Comparison of ENCODE assay signal across 24 cellular contexts in the genomic region with DNA sequence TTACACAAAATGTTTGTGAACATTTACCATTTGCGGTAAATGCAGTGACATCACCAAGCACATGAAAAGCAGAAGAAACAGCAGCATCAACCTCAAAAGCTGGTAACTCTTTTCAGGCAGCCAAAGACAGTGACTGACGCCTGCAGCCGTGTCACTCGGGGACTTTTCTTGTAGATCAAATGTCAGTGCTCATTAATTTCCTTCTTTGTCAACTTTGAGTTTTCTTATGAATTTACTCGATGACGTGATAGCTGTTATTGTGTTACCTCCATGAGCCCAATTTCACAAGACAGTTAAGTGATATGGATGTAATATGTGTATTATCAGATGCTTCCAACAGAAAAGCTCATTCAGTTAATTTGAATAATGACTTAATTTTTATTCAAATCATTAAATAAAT.
"Had no signal": no experiment of that assay in that cellular context is flagged by ENCODE, and none has a peak within 500 bp of the region (broad histone marks: within the 10 kb centered on the region; RNA-seq: fewer than 3 reads in every experiment).

No MANE protein-coding gene starts in this region.

- H3K27ac ChIP-seq: breast epithelium, esophagus muscularis mucosa, foreskin keratinocyte, heart right ventricle, left ventricle myocardium inferior, neutrophil had no signal

- H3K36me3 ChIP-seq: breast epithelium, esophagus muscularis mucosa, heart right ventricle, left ventricle myocardium inferior, neutrophil, tibial artery had no signal

- H3K27me3 ChIP-seq: breast epithelium, foreskin keratinocyte, tibial artery had no signal

- DNase-seq: activated CD4-positive, alpha-beta T cell treated with anti-CD3 and anti-CD28 coated beads for 36 hours; activated CD4-positive, CD25-positive, alpha-beta regulatory T cell; activated CD8-positive, alpha-beta memory T cell treated with anti-CD3 and anti-CD28 coated beads, Interleukin-2, amount 10 ng/mL, durations not matched to agents 7 days and 5 days; activated CD8-positive, alpha-beta T cell treated with anti-CD3 and anti-CD28 coated beads, Interleukin-2, amount 10 ng/mL, durations not matched to agents 7 days and 5 days; activated naive CD8-positive, alpha-beta T cell treated with anti-CD3 and anti-CD28 coated beads, Interleukin-2, amount 50 U/mL, for 24 hours; activated T-cell treated with anti-CD3 and anti-CD28 coated beads, Interleukin-2, amount 50 U/mL, for 48 hours; dermis blood vessel endothelial cell; effector CD4-positive, alpha-beta T cell; foreskin keratinocyte; heart right ventricle; left ventricle myocardium inferior; mesendoderm; small intestine; stimulated activated CD4-positive, alpha-beta T cell treated with anti-CD3 and anti-CD28 coated beads, Interleukin-4, amount 100 ng/mL, for 4 hours; stimulated activated CD8-positive, alpha-beta memory T cell treated with anti-CD3 and anti-CD28 coated beads, Interleukin-4, amount 100 ng/mL, for 48 hours; stimulated activated naive CD8-positive, alpha-beta T cell treated with anti-CD3 and anti-CD28 coated beads, Interleukin-15, amount 100 ng/mL, for 72 hours had no signal

- H3K4me1 ChIP-seq: breast epithelium had no signal

- ATAC-seq: activated CD4-positive, alpha-beta T cell treated with anti-CD3 and anti-CD28 coated beads for 36 hours; activated CD8-positive, alpha-beta memory T cell treated with anti-CD3 and anti-CD28 coated beads, Interleukin-2, amount 10 ng/mL, durations not matched to agents 7 days and 5 days; activated CD8-positive, alpha-beta T cell treated with anti-CD3 and anti-CD28 coated beads, Interleukin-2, amount 10 ng/mL, durations not matched to agents 7 days and 5 days; activated naive CD8-positive, alpha-beta T cell treated with anti-CD3 and anti-CD28 coated beads, Interleukin-2, amount 50 U/mL, for 24 hours; foreskin keratinocyte; natural killer cell treated with Interleukin-12 subunit alpha and Interleukin-12 subunit beta and Interleukin-15 and Interleukin-18, amount 100 ng/mL, for 72 hours; sciatic nerve; stimulated activated memory B cell treated with anti-CD40 and anti-IgM and Interleukin-4, amounts not matched to agents 10 μg/mL and 1 μg/mL and 100 μg/mL, for 72 hours; stimulated activated naive CD8-positive, alpha-beta T cell treated with anti-CD3 and anti-CD28 coated beads, Interleukin-15, amount 100 ng/mL, for 72 hours had no signal

- H3K4me3 ChIP-seq: breast epithelium, esophagus muscularis mucosa, heart right ventricle, left ventricle myocardium inferior, lung had no signal

- FAIRE-seq: small intestine had no signal

- H3K9me3 ChIP-seq: breast epithelium, esophagus muscularis mucosa, heart right ventricle, left ventricle myocardium inferior, neutrophil, tibial artery had no signal
